In genomic region chr16:82750078-82750477, GRCh38 we compare ENCODE assay signal across 18 cellular contexts.
"Had no signal": no experiment of that assay in that cellular context is flagged by ENCODE, and none has a peak within 500 bp of the region (broad histone marks: within the 10 kb centered on the region; RNA-seq: fewer than 3 reads in every experiment).

No MANE protein-coding gene starts in this region.

- H3K27me3 Mint-ChIP-seq: activated B cell treated with CpG ODN at 0.5 μM for 24 hours had no signal

- H3K9me3 Mint-ChIP-seq: activated B cell treated with CpG ODN at 0.5 μM for 24 hours; activated CD4-positive, alpha-beta memory T cell treated with anti-CD3 and anti-CD28 coated beads for 36 hours; activated T-helper 1 cell treated with anti-CD3 and anti-CD28 coated beads, Interleukin-12 subunit alpha, Interleukin-12 subunit beta, Interleukin-2, Interleukin-4 antibody, amounts not matched to agents 30 ng/mL and 10 ng/mL and 1 ng/mL, durations not matched to agents 14 hours and 24 hours and 36 hours; mesothelial cell of epicardium; nephron had no signal

- H3K4me1 Mint-ChIP-seq: mesothelial cell of epicardium, nephron had no signal

- H3K4me1 ChIP-seq: gastroesophageal sphincter, thyroid gland had no signal

- H3K36me3 Mint-ChIP-seq: activated CD4-positive, alpha-beta memory T cell treated with anti-CD3 and anti-CD28 coated beads for 36 hours; activated naive CD8-positive, alpha-beta T cell; mesothelial cell of epicardium had no signal

- H3K27me3 ChIP-seq: cardiac muscle cell, gastroesophageal sphincter, heart left ventricle, sigmoid colon, thyroid gland had no signal

- DNase-seq: activated B cell treated with CpG ODN at 0.5 μM for 24 hours; activated CD4-positive, alpha-beta memory T cell treated with anti-CD3 and anti-CD28 coated beads for 36 hours; activated CD4-positive, alpha-beta T cell treated with anti-CD3 and anti-CD28 coated beads for 4 hours; activated T-cell treated with anti-CD3 and anti-CD28 coated beads for 4 hours; amniotic stem cell; erythroblast; heart left ventricle; sigmoid colon; stimulated activated naive CD4-positive, alpha-beta T cell; T-helper 1 cell; T-helper 9 cell; thyroid gland had no signal

- H3K4me3 ChIP-seq: cardiac muscle cell, gastroesophageal sphincter, heart left ventricle, sigmoid colon, thyroid gland had no signal

- H3K27ac Mint-ChIP-seq: activated B cell treated with CpG ODN at 0.5 μM for 24 hours; activated CD4-positive, alpha-beta memory T cell treated with anti-CD3 and anti-CD28 coated beads for 36 hours; activated naive CD8-positive, alpha-beta T cell; activated T-helper 1 cell treated with anti-CD3 and anti-CD28 coated beads, Interleukin-12 subunit alpha, Interleukin-12 subunit beta, Interleukin-2, Interleukin-4 antibody, amounts not matched to agents 30 ng/mL and 10 ng/mL and 1 ng/mL, durations not matched to agents 14 hours and 24 hours and 36 hours; mesothelial cell of epicardium had no signal

- H3K36me3 ChIP-seq: cardiac muscle cell, gastroesophageal sphincter, heart left ventricle, sigmoid colon, thyroid gland had no signal

- H3K4me3 Mint-ChIP-seq: activated B cell treated with CpG ODN at 0.5 μM for 24 hours; activated CD4-positive, alpha-beta memory T cell treated with anti-CD3 and anti-CD28 coated beads for 36 hours; activated naive CD8-positive, alpha-beta T cell; activated T-helper 1 cell treated with anti-CD3 and anti-CD28 coated beads, Interleukin-12 subunit alpha, Interleukin-12 subunit beta, Interleukin-2, Interleukin-4 antibody, amounts not matched to agents 30 ng/mL and 10 ng/mL and 1 ng/mL, durations not matched to agents 14 hours and 24 hours and 36 hours; mesothelial cell of epicardium; nephron had no signal

- H3K9me3 ChIP-seq: gastroesophageal sphincter, heart left ventricle, sigmoid colon, thyroid gland had no signal

- ATAC-seq: gastroesophageal sphincter had no signal

- H3K27ac ChIP-seq: cardiac muscle cell, gastroesophageal sphincter, sigmoid colon, thyroid gland had no signal
